In genomic region chr12:32139064-32139421, GRCh38 we compare ENCODE assay signal across 8 cellular contexts. TPM values are rescaled to one million over a fixed set of nuclear protein-coding genes. Genes with fewer than 3 reads are reported as not detected.
A peak's percentile ranks its signal among the peaks of the same experiment; 100 is the strongest.
DNase-seq lines count a peak whose midpoint lies in the region; ATAC-seq and TF ChIP-seq lines count a peak whose summit lies in the region.

No MANE protein-coding gene starts in this region.

- peaks cover 12% of the 10 kb centered on the region for H3K4me1 Mint-ChIP-seq in activated T-helper 17 cell treated with anti-CD3 and anti-CD28 coated beads, Interleukin-2, amount 50 U/mL, for 72 hours
- H3K4me1 Mint-ChIP-seq in type B pancreatic cell (ENCODE audit: unreplicated experiment): peaks cover 3% of the 10 kb centered on the region

- H3K27me3 ChIP-seq in GM06990 (replicated peaks; ENCODE audit: control insufficient read depth, insufficient read depth, low read length) (no peaks in the 10 kb centered on the region), lower lobe of right lung (ENCODE audit: low read depth) (no peaks in the 10 kb centered on the region), gastroesophageal sphincter (no peaks in the 10 kb centered on the region)

- 18 to 45% methylated on average over 2 of the region's 2 CpGs for WGBS in gastroesophageal sphincter (ENCODE audit: low coverage in 1 of 2), 2 donors

- intact Hi-C loops in lower lobe of right lung (cut with DNase I): no loop called here

- ATAC-seq in GM19463 (IDR thresholded peaks at IDR 0.05; ENCODE audit: unreplicated experiment) (peak; percentile 83), HG03521 (IDR thresholded peaks at IDR 0.05; ENCODE audit: unreplicated experiment) (peak; percentile 85), lower lobe of right lung (peak; percentile 67 to 71), gastroesophageal sphincter (no peak)
- peak; percentile 66 for ATAC-seq in activated T-helper 17 cell treated with anti-CD3 and anti-CD28 coated beads, Interleukin-2, amount 50 U/mL, for 72 hours (replicated peaks)

- H3K4me3 ChIP-seq in GM06990 (replicated peaks; ENCODE audit: low read depth, low read length): peak overlapping the region; percentile 56
- peak overlapping the region; percentile 43 for H3K4me3 ChIP-seq in lower lobe of right lung
- H3K4me3 ChIP-seq in gastroesophageal sphincter: peak overlapping the region in 1 of 2 donors; percentile 40

- TF ChIP-seq CTCF in GM06990 (IDR thresholded peaks at IDR 0.05; ENCODE audit: insufficient read depth, low read length, poor library complexity, severe bottlenecking): no peak
- no peak for TF ChIP-seq CTCF in lower lobe of right lung (IDR thresholded peaks at IDR 0.05)
- TF ChIP-seq CTCF in type B pancreatic cell (conservative IDR thresholded peaks at IDR 0.05): no peak
- TF ChIP-seq CTCF in gastroesophageal sphincter (IDR thresholded peaks at IDR 0.05): no peak

- H3K36me3 ChIP-seq in GM06990 (ENCODE audit: control insufficient read depth, insufficient read depth, low read length) (no peaks in the 10 kb centered on the region), lower lobe of right lung (no peaks in the 10 kb centered on the region), gastroesophageal sphincter (no peaks in the 10 kb centered on the region)

- TF ChIP-seq POLR2A in gastroesophageal sphincter (IDR thresholded peaks at IDR 0.05): no peak

- peak overlapping the region; percentile 60 for H3K27ac Mint-ChIP-seq in activated T-helper 17 cell treated with anti-CD3 and anti-CD28 coated beads, Interleukin-2, amount 50 U/mL, for 72 hours
- H3K27ac Mint-ChIP-seq in type B pancreatic cell: peak overlapping the region; percentile 82

- no peaks in the 10 kb centered on the region for H3K9me3 Mint-ChIP-seq in activated T-helper 17 cell treated with anti-CD3 and anti-CD28 coated beads, Interleukin-2, amount 50 U/mL, for 72 hours
- no peaks in the 10 kb centered on the region for H3K9me3 Mint-ChIP-seq in type B pancreatic cell

- H3K36me3 Mint-ChIP-seq in activated T-helper 17 cell treated with anti-CD3 and anti-CD28 coated beads, Interleukin-2, amount 50 U/mL, for 72 hours (ENCODE audit: low read depth): no peaks in the 10 kb centered on the region
- H3K36me3 Mint-ChIP-seq in type B pancreatic cell: peaks cover 14% of the 10 kb centered on the region

- H3K4me3 Mint-ChIP-seq in activated T-helper 17 cell treated with anti-CD3 and anti-CD28 coated beads, Interleukin-2, amount 50 U/mL, for 72 hours: peak overlapping the region; percentile 72
- peak overlapping the region; percentile 81 for H3K4me3 Mint-ChIP-seq in type B pancreatic cell

- TF ChIP-seq EP300 in gastroesophageal sphincter (IDR thresholded peaks at IDR 0.05): no peak

- H3K27me3 Mint-ChIP-seq in activated T-helper 17 cell treated with anti-CD3 and anti-CD28 coated beads, Interleukin-2, amount 50 U/mL, for 72 hours: no peaks in the 10 kb centered on the region
- H3K27me3 Mint-ChIP-seq in type B pancreatic cell: no peaks in the 10 kb centered on the region

- H3K27ac ChIP-seq in lower lobe of right lung (peak overlapping the region; percentile 28), gastroesophageal sphincter (no peak overlapping the region)

- H3K4me1 ChIP-seq in lower lobe of right lung (no peaks in the 10 kb centered on the region), gastroesophageal sphincter (peaks cover 1 to 8% (median 5%) of the 10 kb centered on the region in 3 donors)

- no peak for DNase-seq in GM06990 (ENCODE audit: extremely low read depth, insufficient read length)
- DNase-seq in lower lobe of right lung: no peak
- no peak for DNase-seq in type B pancreatic cell (ENCODE audit: extremely low spot score, unreplicated experiment)
- no peak for DNase-seq in activated effector memory CD4-positive, alpha-beta T cell treated with Interleukin-2 at 50 U/mL for 16 hours

- no peaks in the 10 kb centered on the region for H3K9me3 ChIP-seq in lower lobe of right lung
- H3K9me3 ChIP-seq in gastroesophageal sphincter: no peaks in the 10 kb centered on the region

RNA-seq across cellular contexts. Expression of gene BICD1, which starts 32.4 kb away (rescaled TPM):
- 10 to 100 TPM in 1 of 2 donors, 1 to 10 TPM in 1; 7.8 to 15.7 TPM for total RNA-seq in activated T-helper 17 cell treated with anti-CD3 and anti-CD28 coated beads, Interleukin-2, amount 50 U/mL, for 72 hours
- total RNA-seq in lower lobe of right lung: 11.0 TPM
- 37.7 and 74.3 TPM in 2 replicates for total RNA-seq in type B pancreatic cell (ENCODE audit: low replicate concordance)
- total RNA-seq in gastroesophageal sphincter: 10 to 100 TPM in 3 of 4 donors, 1 to 10 TPM in 1; 3.8 to 22.5 (median 16.3) TPM
